Comparison of ENCODE assay signal across 1 cellular context in the genomic region with DNA sequence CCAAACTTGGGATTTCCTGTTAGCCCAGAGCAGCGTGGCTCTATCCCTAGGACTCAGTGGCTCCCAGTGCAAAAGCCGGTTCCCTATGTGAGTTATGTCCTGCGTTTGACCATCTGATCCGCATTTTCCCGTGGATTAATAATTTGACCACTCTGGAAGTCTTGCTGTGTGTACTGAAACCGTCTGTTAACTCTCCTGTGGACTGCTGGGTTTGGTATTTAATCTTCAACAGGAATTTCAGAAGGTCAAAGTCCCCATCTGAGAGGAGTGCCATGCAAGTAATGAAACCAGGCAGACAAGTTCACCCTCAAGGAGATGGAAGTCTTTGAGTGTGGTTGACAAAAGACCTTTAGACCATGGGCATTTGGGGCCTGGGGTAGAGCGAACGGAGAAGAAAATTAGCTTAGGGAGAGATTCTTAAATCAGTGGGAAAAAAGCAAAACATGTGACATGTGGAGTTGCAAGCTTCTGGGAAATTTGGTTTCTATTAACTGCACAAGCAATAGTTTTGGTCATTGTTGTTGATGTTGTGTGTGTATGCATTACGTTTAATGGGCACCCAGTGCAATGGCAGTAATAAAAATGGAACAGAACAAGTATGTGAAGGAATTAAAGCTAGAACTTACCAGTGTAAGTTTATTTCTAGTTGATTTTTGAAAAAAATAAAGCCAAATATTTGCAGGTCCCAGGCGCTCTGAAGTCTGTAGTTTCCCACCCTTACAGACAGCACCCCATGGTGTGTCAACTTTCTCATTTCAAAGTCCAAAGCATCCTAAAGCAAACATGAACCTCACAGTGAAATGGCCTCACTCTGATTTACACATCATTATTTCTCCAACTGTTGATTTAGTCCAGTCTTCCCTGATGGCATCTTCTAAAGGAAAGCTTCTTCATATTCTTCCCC.
TF ChIP-seq lines count a peak whose summit lies in the region.

No MANE protein-coding gene starts in this region.

TF ChIP-seq in HepG2, 621 proteins besides CTCF, POLR2A, EP300 and RAD21 (continued from another document and continues in another):
- TF ChIP-seq, protein P1, sequence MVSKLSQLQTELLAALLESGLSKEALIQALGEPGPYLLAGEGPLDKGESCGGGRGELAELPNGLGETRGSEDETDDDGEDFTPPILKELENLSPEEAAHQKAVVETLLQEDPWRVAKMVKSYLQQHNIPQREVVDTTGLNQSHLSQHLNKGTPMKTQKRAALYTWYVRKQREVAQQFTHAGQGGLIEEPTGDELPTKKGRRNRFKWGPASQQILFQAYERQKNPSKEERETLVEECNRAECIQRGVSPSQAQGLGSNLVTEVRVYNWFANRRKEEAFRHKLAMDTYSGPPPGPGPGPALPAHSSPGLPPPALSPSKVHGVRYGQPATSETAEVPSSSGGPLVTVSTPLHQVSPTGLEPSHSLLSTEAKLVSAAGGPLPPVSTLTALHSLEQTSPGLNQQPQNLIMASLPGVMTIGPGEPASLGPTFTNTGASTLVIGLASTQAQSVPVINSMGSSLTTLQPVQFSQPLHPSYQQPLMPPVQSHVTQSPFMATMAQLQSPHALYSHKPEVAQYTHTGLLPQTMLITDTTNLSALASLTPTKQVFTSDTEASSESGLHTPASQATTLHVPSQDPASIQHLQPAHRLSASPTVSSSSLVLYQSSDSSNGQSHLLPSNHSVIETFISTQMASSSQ (IDR thresholded peaks at IDR 0.05; ENCODE audit: low read depth), result 0 out of 2 replicates have a peak, but pooled peaks have one; percentile 33
- TF ChIP-seq, protein P1 (CRISPR knock-in tag; IDR thresholded peaks at IDR 0.05; ENCODE audit: borderline replicate concordance), result no peak; the same call in 1 of the 2 replicates
- TF ChIP-seq SMAD1 (CRISPR knock-in tag; IDR thresholded peaks at IDR 0.05; ENCODE audit: borderline replicate concordance, low read depth) (no peak), ZNF550 (CRISPR knock-in tag; IDR thresholded peaks at IDR 0.05; ENCODE audit: borderline replicate concordance) (no peak), ATF1 (CRISPR knock-in tag; IDR thresholded peaks at IDR 0.05) (peak; percentile 33; the same call in 1 of the 2 replicates), ZNF615 (CRISPR knock-in tag; IDR thresholded peaks at IDR 0.05; ENCODE audit: borderline replicate concordance) (no peak), ZNF317 (CRISPR knock-in tag; IDR thresholded peaks at IDR 0.05) (0 out of 2 replicates have a peak, but pooled peaks have one; percentile 50), DR1 (CRISPR knock-in tag; IDR thresholded peaks at IDR 0.05) (no peak), ZNF660 (CRISPR knock-in tag; IDR thresholded peaks at IDR 0.05; ENCODE audit: borderline replicate concordance, low read depth) (no peak), ZNF530 (CRISPR knock-in tag; IDR thresholded peaks at IDR 0.05; ENCODE audit: low read depth) (no peak), KAT2B (IDR thresholded peaks at IDR 0.05; ENCODE audit: borderline replicate concordance, low read depth, low read length) (no peak), ZNF737 (CRISPR knock-in tag; IDR thresholded peaks at IDR 0.05; ENCODE audit: borderline replicate concordance) (no peak), TRIM24 (CRISPR knock-in tag; IDR thresholded peaks at IDR 0.05) (no peak), SIX4 (CRISPR knock-in tag; IDR thresholded peaks at IDR 0.05) (peak; percentile 87), ZMYM4 (CRISPR knock-in tag; IDR thresholded peaks at IDR 0.05) (0 out of 2 replicates have a peak, but pooled peaks have one; percentile 2), KAT8 (CRISPR knock-in tag; IDR thresholded peaks at IDR 0.05) (peak; percentile 13; the same call in 1 of the 2 replicates), MBD4 (IDR thresholded peaks at IDR 0.05; ENCODE audit: borderline replicate concordance, low read length) (no peak), HOXA5 (CRISPR knock-in tag; IDR thresholded peaks at IDR 0.05) (peak; percentile 48; the same call in 1 of the 2 replicates), ZNF383 (CRISPR knock-in tag; IDR thresholded peaks at IDR 0.05; ENCODE audit: borderline replicate concordance) (no peak), ZNF713 (CRISPR knock-in tag; IDR thresholded peaks at IDR 0.05) (no peak), ZNF20 (CRISPR knock-in tag; IDR thresholded peaks at IDR 0.05) (no peak), SRSF4 (IDR thresholded peaks at IDR 0.05; ENCODE audit: low read depth, low read length, poor library complexity, severe bottlenecking) (no peak), SPEN (CRISPR knock-in tag; IDR thresholded peaks at IDR 0.05; ENCODE audit: low read depth) (peak; percentile 78; the same call in 1 of the 2 replicates), FOSL1 (CRISPR knock-in tag; IDR thresholded peaks at IDR 0.05; ENCODE audit: borderline replicate concordance) (no peak), WIZ (CRISPR knock-in tag; IDR thresholded peaks at IDR 0.05) (no peak), RBFOX2 (IDR thresholded peaks at IDR 0.05; ENCODE audit: low read depth, low read length) (peak; percentile 63; the same call in 1 of the 2 replicates), ZNF121 (CRISPR knock-in tag; IDR thresholded peaks at IDR 0.05) (no peak), JARID2 (CRISPR knock-in tag; IDR thresholded peaks at IDR 0.05; ENCODE audit: insufficient replicate concordance) (no peak)
- TF ChIP-seq, protein P2, sequence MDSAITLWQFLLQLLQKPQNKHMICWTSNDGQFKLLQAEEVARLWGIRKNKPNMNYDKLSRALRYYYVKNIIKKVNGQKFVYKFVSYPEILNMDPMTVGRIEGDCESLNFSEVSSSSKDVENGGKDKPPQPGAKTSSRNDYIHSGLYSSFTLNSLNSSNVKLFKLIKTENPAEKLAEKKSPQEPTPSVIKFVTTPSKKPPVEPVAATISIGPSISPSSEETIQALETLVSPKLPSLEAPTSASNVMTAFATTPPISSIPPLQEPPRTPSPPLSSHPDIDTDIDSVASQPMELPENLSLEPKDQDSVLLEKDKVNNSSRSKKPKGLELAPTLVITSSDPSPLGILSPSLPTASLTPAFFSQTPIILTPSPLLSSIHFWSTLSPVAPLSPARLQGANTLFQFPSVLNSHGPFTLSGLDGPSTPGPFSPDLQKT (CRISPR knock-in tag; IDR thresholded peaks at IDR 0.05; ENCODE audit: borderline replicate concordance), result no peak
- TF ChIP-seq, protein P3, sequence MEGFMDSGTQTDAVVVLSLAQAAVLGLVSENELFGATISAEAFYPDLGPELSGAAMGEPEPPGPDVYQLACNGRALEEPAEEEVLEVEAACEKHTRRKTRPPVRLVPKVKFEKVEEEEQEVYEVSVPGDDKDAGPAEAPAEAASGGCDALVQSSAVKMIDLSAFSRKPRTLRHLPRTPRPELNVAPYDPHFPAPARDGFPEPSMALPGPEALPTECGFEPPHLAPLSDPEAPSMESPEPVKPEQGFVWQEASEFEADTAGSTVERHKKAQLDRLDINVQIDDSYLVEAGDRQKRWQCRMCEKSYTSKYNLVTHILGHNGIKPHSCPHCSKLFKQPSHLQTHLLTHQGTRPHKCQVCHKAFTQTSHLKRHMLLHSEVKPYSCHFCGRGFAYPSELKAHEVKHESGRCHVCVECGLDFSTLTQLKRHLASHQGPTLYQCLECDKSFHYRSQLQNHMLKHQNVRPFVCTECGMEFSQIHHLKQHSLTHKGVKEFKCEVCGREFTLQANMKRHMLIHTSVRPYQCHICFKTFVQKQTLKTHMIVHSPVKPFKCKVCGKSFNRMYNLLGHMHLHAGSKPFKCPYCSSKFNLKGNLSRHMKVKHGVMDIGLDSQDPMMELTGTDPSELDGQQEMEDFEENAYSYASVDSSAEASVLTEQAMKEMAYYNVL (CRISPR knock-in tag; IDR thresholded peaks at IDR 0.05; ENCODE audit: borderline replicate concordance), result peak; percentile 91
- TF ChIP-seq, protein P4, sequence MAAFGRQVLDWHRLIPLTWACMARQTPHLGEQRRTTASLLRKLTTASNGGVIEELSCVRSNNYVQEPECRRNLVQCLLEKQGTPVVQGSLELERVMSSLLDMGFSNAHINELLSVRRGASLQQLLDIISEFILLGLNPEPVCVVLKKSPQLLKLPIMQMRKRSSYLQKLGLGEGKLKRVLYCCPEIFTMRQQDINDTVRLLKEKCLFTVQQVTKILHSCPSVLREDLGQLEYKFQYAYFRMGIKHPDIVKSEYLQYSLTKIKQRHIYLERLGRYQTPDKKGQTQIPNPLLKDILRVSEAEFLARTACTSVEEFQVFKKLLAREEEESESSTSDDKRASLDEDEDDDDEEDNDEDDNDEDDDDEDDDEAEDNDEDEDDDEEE (CRISPR knock-in tag; IDR thresholded peaks at IDR 0.05), result no peak
- TF ChIP-seq, protein P5, sequence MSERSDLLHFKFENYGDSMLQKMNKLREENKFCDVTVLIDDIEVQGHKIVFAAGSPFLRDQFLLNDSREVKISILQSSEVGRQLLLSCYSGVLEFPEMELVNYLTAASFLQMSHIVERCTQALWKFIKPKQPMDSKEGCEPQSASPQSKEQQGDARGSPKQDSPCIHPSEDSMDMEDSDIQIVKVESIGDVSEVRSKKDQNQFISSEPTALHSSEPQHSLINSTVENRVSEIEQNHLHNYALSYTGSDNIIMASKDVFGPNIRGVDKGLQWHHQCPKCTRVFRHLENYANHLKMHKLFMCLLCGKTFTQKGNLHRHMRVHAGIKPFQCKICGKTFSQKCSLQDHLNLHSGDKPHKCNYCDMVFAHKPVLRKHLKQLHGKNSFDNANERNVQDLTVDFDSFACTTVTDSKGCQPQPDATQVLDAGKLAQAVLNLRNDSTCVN (CRISPR knock-in tag; IDR thresholded peaks at IDR 0.05; ENCODE audit: borderline replicate concordance), result no peak
- TF ChIP-seq, protein P6, sequence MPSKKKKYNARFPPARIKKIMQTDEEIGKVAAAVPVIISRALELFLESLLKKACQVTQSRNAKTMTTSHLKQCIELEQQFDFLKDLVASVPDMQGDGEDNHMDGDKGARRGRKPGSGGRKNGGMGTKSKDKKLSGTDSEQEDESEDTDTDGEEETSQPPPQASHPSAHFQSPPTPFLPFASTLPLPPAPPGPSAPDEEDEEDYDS (CRISPR knock-in tag; IDR thresholded peaks at IDR 0.05), result peak; percentile 65; the same call in 1 of the 2 replicates
- TF ChIP-seq, protein P7, sequence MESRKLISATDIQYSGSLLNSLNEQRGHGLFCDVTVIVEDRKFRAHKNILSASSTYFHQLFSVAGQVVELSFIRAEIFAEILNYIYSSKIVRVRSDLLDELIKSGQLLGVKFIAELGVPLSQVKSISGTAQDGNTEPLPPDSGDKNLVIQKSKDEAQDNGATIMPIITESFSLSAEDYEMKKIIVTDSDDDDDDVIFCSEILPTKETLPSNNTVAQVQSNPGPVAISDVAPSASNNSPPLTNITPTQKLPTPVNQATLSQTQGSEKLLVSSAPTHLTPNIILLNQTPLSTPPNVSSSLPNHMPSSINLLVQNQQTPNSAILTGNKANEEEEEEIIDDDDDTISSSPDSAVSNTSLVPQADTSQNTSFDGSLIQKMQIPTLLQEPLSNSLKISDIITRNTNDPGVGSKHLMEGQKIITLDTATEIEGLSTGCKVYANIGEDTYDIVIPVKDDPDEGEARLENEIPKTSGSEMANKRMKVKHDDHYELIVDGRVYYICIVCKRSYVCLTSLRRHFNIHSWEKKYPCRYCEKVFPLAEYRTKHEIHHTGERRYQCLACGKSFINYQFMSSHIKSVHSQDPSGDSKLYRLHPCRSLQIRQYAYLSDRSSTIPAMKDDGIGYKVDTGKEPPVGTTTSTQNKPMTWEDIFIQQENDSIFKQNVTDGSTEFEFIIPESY (CRISPR knock-in tag; IDR thresholded peaks at IDR 0.05), result no peak
- TF ChIP-seq, protein P8, sequence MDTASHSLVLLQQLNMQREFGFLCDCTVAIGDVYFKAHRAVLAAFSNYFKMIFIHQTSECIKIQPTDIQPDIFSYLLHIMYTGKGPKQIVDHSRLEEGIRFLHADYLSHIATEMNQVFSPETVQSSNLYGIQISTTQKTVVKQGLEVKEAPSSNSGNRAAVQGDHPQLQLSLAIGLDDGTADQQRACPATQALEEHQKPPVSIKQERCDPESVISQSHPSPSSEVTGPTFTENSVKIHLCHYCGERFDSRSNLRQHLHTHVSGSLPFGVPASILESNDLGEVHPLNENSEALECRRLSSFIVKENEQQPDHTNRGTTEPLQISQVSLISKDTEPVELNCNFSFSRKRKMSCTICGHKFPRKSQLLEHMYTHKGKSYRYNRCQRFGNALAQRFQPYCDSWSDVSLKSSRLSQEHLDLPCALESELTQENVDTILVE (CRISPR knock-in tag; IDR thresholded peaks at IDR 0.05), result no peak; the same call in 1 of the 2 replicates
- TF ChIP-seq, protein P9, sequence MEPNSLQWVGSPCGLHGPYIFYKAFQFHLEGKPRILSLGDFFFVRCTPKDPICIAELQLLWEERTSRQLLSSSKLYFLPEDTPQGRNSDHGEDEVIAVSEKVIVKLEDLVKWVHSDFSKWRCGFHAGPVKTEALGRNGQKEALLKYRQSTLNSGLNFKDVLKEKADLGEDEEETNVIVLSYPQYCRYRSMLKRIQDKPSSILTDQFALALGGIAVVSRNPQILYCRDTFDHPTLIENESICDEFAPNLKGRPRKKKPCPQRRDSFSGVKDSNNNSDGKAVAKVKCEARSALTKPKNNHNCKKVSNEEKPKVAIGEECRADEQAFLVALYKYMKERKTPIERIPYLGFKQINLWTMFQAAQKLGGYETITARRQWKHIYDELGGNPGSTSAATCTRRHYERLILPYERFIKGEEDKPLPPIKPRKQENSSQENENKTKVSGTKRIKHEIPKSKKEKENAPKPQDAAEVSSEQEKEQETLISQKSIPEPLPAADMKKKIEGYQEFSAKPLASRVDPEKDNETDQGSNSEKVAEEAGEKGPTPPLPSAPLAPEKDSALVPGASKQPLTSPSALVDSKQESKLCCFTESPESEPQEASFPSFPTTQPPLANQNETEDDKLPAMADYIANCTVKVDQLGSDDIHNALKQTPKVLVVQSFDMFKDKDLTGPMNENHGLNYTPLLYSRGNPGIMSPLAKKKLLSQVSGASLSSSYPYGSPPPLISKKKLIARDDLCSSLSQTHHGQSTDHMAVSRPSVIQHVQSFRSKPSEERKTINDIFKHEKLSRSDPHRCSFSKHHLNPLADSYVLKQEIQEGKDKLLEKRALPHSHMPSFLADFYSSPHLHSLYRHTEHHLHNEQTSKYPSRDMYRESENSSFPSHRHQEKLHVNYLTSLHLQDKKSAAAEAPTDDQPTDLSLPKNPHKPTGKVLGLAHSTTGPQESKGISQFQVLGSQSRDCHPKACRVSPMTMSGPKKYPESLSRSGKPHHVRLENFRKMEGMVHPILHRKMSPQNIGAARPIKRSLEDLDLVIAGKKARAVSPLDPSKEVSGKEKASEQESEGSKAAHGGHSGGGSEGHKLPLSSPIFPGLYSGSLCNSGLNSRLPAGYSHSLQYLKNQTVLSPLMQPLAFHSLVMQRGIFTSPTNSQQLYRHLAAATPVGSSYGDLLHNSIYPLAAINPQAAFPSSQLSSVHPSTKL (CRISPR knock-in tag; IDR thresholded peaks at IDR 0.05), result peak; percentile 90
- TF ChIP-seq, protein P10, sequence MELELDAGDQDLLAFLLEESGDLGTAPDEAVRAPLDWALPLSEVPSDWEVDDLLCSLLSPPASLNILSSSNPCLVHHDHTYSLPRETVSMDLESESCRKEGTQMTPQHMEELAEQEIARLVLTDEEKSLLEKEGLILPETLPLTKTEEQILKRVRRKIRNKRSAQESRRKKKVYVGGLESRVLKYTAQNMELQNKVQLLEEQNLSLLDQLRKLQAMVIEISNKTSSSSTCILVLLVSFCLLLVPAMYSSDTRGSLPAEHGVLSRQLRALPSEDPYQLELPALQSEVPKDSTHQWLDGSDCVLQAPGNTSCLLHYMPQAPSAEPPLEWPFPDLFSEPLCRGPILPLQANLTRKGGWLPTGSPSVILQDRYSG (CRISPR knock-in tag; IDR thresholded peaks at IDR 0.05), result no peak
